16 cellular contexts compared by ENCODE assay signal in genomic region chr3:125010393-125010792, GRCh38. TPM values are rescaled to one million over a fixed set of nuclear protein-coding genes. Genes with fewer than 3 reads are reported as not detected.
DNase-seq lines count a peak whose midpoint lies in the region; ATAC-seq and TF ChIP-seq lines count a peak whose summit lies in the region.
"Had no signal": no experiment of that assay in that cellular context is flagged by ENCODE, and none has a peak within 500 bp of the region (broad histone marks: within the 10 kb centered on the region; RNA-seq: fewer than 3 reads in every experiment).

No MANE protein-coding gene starts in this region.

- H3K4me3 Mint-ChIP-seq in CD4-positive, alpha-beta T cell = no peak overlapping the region
- no peak overlapping the region for H3K4me3 Mint-ChIP-seq in T-helper 17 cell

- CTCF ChIA-PET in CD4-positive, alpha-beta T cell (lab: Charles Lee) = no interaction called here

- H3K36me3 ChIP-seq in right lobe of liver = peaks cover 0 to 15% (median 2%) of the 10 kb centered on the region in 4 donors

- TF ChIP-seq POLR2A in right lobe of liver (IDR thresholded peaks at IDR 0.05) = no peak

- H3K9me3 ChIP-seq in CD4-positive, alpha-beta T cell (ENCODE audit: control insufficient read depth, low read length) = no peaks in the 10 kb centered on the region
- no peaks in the 10 kb centered on the region for H3K9me3 ChIP-seq in T-helper 17 cell (ENCODE audit: control insufficient read depth, low read length, poor library complexity, severe bottlenecking)
- no peaks in the 10 kb centered on the region for H3K9me3 ChIP-seq in right lobe of liver

- intact Hi-C loops in CD4-positive, alpha-beta T cell (cut with DNase I, micrococcal nuclease) = loop anchor here in 1 of 2 experiments (5.0 kb wide), 1 partner anchor 42 kb away; no protein-coding TSS in a partner anchor
- intact Hi-C loops in right lobe of liver (cut with DNase I) = loop anchor here in 1 of 2 donors (10.0 kb wide), 1 partner anchor 424 kb away; no protein-coding TSS in a partner anchor

- H3K9me3 Mint-ChIP-seq in CD4-positive, alpha-beta T cell = no peaks in the 10 kb centered on the region

- H3K27ac ChIP-seq in CD4-positive, alpha-beta T cell (ENCODE audit: low read depth, low read length) = no peak overlapping the region
- no peak overlapping the region for H3K27ac ChIP-seq in right lobe of liver
- H3K27ac ChIP-seq in caudate nucleus (ENCODE audit: low read depth, low read length) = no peak overlapping the region
- H3K27ac ChIP-seq: C4-2B had no signal

- WGBS in right lobe of liver (ENCODE audit: insufficient coverage, low coverage, low lambda C conversion rate, missing lambda C conversion rate) = 26% methylated on average over 6 of the region's 7 CpGs

- peaks cover 95% of the 10 kb centered on the region for H3K36me3 Mint-ChIP-seq in CD4-positive, alpha-beta T cell (ENCODE audit: low read depth)
- peaks cover 19% of the 10 kb centered on the region for H3K36me3 Mint-ChIP-seq in T-helper 17 cell (ENCODE audit: low read depth)

- no peak for TF ChIP-seq CTCF in CD4-positive, alpha-beta T cell (IDR thresholded peaks at IDR 0.05)
- TF ChIP-seq CTCF in right lobe of liver (IDR thresholded peaks at IDR 0.05) = no peak

- no peak for DNase-seq in CD4-positive, alpha-beta T cell
- peak; percentile 83 for DNase-seq in Jurkat, Clone E6-1 (ENCODE audit: low read depth, low spot score)
- DNase-seq in T-helper 17 cell (no peak), right lobe of liver (no peak), NCI-H1105 (lab: John Stamatoyannopoulos, UW) (no peak), amniotic stem cell (lab: John Stamatoyannopoulos, UW) (no peak), caudate nucleus (lab: John Stamatoyannopoulos, UW) (no peak)
- DNase-seq: H7, KBM-7, NCI-H1105 treated with DMSO at 0.1 percent for 48 hours, NCI-H187, NCI-H2171, NCI-H774, SHP77 treated with DMSO at 0.1 percent for 48 hours had no signal

- H3K4me1 Mint-ChIP-seq in CD4-positive, alpha-beta T cell (ENCODE audit: low read depth) = peaks cover 36% of the 10 kb centered on the region
- H3K4me1 Mint-ChIP-seq in T-helper 17 cell = peaks cover 20% of the 10 kb centered on the region

- H3K4me3 ChIP-seq in Jurkat, Clone E6-1 (ENCODE audit: low read length) = peak overlapping the region; percentile 6; the same call in 1 of the 2 replicates
- H3K4me3 ChIP-seq in right lobe of liver = no peak overlapping the region

- peaks cover 0 to 28% (median 9%) of the 10 kb centered on the region in 4 donors for H3K4me1 ChIP-seq in right lobe of liver

- POLR2A ChIA-PET in CD4-positive, alpha-beta T cell (lab: Charles Lee) = interaction anchor here (0.9 kb wide), 1 partner anchor 8 kb away, joined by 3 read pairs; no protein-coding TSS in a partner anchor

- no peaks in the 10 kb centered on the region for H3K27me3 Mint-ChIP-seq in CD4-positive, alpha-beta T cell
- H3K27me3 Mint-ChIP-seq in T-helper 17 cell = no peaks in the 10 kb centered on the region

- no peaks in the 10 kb centered on the region for H3K27me3 ChIP-seq in CD4-positive, alpha-beta T cell (ENCODE audit: control insufficient read depth, insufficient read depth, low read length)
- H3K27me3 ChIP-seq in right lobe of liver = no peaks in the 10 kb centered on the region

- no peak for ATAC-seq in CD4-positive, alpha-beta T cell (ENCODE audit: poor library complexity)
- ATAC-seq in T-helper 17 cell (peak; percentile 23), right lobe of liver (peak; percentile 80 to 90 (median 85)), HG03196 (IDR thresholded peaks at IDR 0.05; ENCODE audit: unreplicated experiment) (no peak)

- H3K27ac Mint-ChIP-seq in CD4-positive, alpha-beta T cell = peak overlapping the region; percentile 64
- no peak overlapping the region for H3K27ac Mint-ChIP-seq in T-helper 17 cell

RNA-seq across cellular contexts. Expression of gene HEG1, which starts 45.4 kb away (rescaled TPM):
- 10 to 100 TPM; 31.2 to 32.6 TPM for total RNA-seq in CD4-positive, alpha-beta T cell
- 7.1 TPM for polyA plus RNA-seq in Jurkat, Clone E6-1 (2012; ENCODE audit: insufficient read depth, insufficient read length)
- total RNA-seq in T-helper 17 cell (10 to 100 TPM; 20.5 to 30.6 TPM), right lobe of liver (10 to 100 TPM in 3 of 6 experiments, 1 to 10 TPM in 3; 3.5 to 14.9 (median 10.8) TPM)

Comparison
In these comparisons a context has a peak if more than half of its experiments do, and no peak if none do; other contexts are left out.
1. ATAC-seq: peak in T-helper 17 cell (single experiment) and right lobe of liver (4 of 4); none in CD4-positive, alpha-beta T cell (single experiment) and HG03196 (single experiment).